ENCODE assay signal across 8 cellular contexts in genomic region chr18:57434536-57435494, GRCh38. TPM values are rescaled to one million over a fixed set of nuclear protein-coding genes. Genes with fewer than 3 reads are reported as not detected.
DNase-seq lines count a peak whose midpoint lies in the region; ATAC-seq lines count a peak whose summit lies in the region.

Gene ONECUT2 (plus strand): TSS chr18:57435374. CDS start chr18:57435717, 343 bp downstream.

- peak within 1 kb of the TSS; percentile 7 for H2AFZ ChIP-seq in mesenchymal stem cell (ENCODE audit: low read depth, low read length)

- H3K14ac ChIP-seq in mesenchymal stem cell (ENCODE audit: low read length in 2 of 2), result no peak within 1 kb of the TSS

- H4K91ac ChIP-seq in mesenchymal stem cell (ENCODE audit: low read length), result no peak within 1 kb of the TSS

- H3K4ac ChIP-seq in mesenchymal stem cell (ENCODE audit: low read depth in 1 of 2, low read length in 2 of 2), result no peak within 1 kb of the TSS

- H3K27me3 ChIP-seq in endocrine pancreas (ENCODE audit: control insufficient read depth, insufficient read depth, low read length), result peaks cover 26% of the 10 kb centered on the region
- H3K27me3 ChIP-seq in mesenchymal stem cell (ENCODE audit: control insufficient read depth in 1 of 2, insufficient read depth in 1 of 2, low read length in 2 of 2), result peaks cover 89 to 92% of the 10 kb centered on the region in 2 experiments

- H4K8ac ChIP-seq in mesenchymal stem cell (ENCODE audit: low read length), result no peak within 1 kb of the TSS

- under 1% methylated on average over 54 of the region's 69 CpGs for WGBS in mesenchymal stem cell

- no peak within 1 kb of the TSS for H2BK15ac ChIP-seq in mesenchymal stem cell (ENCODE audit: low read depth, poor library complexity, severe bottlenecking)

- H3K18ac ChIP-seq in mesenchymal stem cell (ENCODE audit: low read depth in 1 of 2, low read length in 2 of 2), result no peak within 1 kb of the TSS

- H3K4me1 ChIP-seq in endocrine pancreas (ENCODE audit: control insufficient read depth, insufficient read depth, low read length) (no peaks in the 10 kb centered on the region), mesenchymal stem cell (ENCODE audit: control insufficient read depth, insufficient read depth, low read depth, low read length) (peaks cover 43% of the 10 kb centered on the region)

- H3K4me2 ChIP-seq in mesenchymal stem cell (ENCODE audit: low read length, poor library complexity, severe bottlenecking), result peak within 1 kb of the TSS; percentile 94

- H2BK120ac ChIP-seq in mesenchymal stem cell (ENCODE audit: low read depth, low read length), result no peak within 1 kb of the TSS

- DNase-seq in NCI-H82 treated with DMSO at 0.1 percent for 48 hours (lab: John Stamatoyannopoulos, UW; ENCODE audit: unreplicated experiment), result peak; percentile 84
- DNase-seq in activated CD8-positive, alpha-beta memory T cell treated with anti-CD3 and anti-CD28 coated beads for 24 hours, result peak; percentile 77
- peak; percentile 81 for DNase-seq in mesenchymal stem cell
- peak in 2 of 3 donors; percentile 63 to 73 for DNase-seq in stimulated activated CD4-positive, alpha-beta T cell treated with anti-CD3 and anti-CD28 coated beads, TNF-alpha, amount 100 ng/mL, for 48 hours (ENCODE audit: low read depth in 3 of 3)

- H3K9ac ChIP-seq in endocrine pancreas (ENCODE audit: control insufficient read depth, insufficient read depth, low read length) (peak within 1 kb of the TSS; percentile 47), mesenchymal stem cell (ENCODE audit: low read length) (no peak within 1 kb of the TSS)

- H3K4me3 ChIP-seq in endocrine pancreas (ENCODE audit: control insufficient read depth, insufficient read depth, low read length) (peak within 1 kb of the TSS; percentile 65), mesenchymal stem cell (ENCODE audit: insufficient read depth in 1 of 2, low read depth in 1 of 2, low read length in 2 of 2) (peak within 1 kb of the TSS; percentile 53 to 81)

- H3K23ac ChIP-seq in mesenchymal stem cell (ENCODE audit: low read length in 2 of 2), result no peak within 1 kb of the TSS

- H3K9me3 ChIP-seq in endocrine pancreas (ENCODE audit: control insufficient read depth, low read length) (no peaks in the 10 kb centered on the region), mesenchymal stem cell (ENCODE audit: control insufficient read depth, low read length) (no peaks in the 10 kb centered on the region)

- no peaks in the 10 kb centered on the region for H3K79me1 ChIP-seq in mesenchymal stem cell (replicated peaks; ENCODE audit: low read length, poor library complexity, severe bottlenecking)

- H3K27ac ChIP-seq in mesenchymal stem cell (ENCODE audit: low read length, poor library complexity, severe bottlenecking), result no peak within 1 kb of the TSS

- H3K36me3 ChIP-seq in endocrine pancreas (ENCODE audit: control insufficient read depth, insufficient read depth, low read length), result no peaks in the 10 kb centered on the region
- H3K36me3 ChIP-seq in mesenchymal stem cell (ENCODE audit: control insufficient read depth in 1 of 2, insufficient read depth in 2 of 2, low read depth in 1 of 2, low read length in 2 of 2), result peaks cover 0 to 4% of the 10 kb centered on the region in 2 experiments

- no peak within 1 kb of the TSS for H2AK5ac ChIP-seq in mesenchymal stem cell (ENCODE audit: low read length, severe bottlenecking)

- ATAC-seq in GM18498 (IDR thresholded peaks at IDR 0.05; ENCODE audit: unreplicated experiment) (peak; percentile 81), HG03521 (IDR thresholded peaks at IDR 0.05; ENCODE audit: unreplicated experiment) (peak; percentile 96), HG02840 (IDR thresholded peaks at IDR 0.05; ENCODE audit: low FRiP score, unreplicated experiment) (no peak)

- H2BK12ac ChIP-seq in mesenchymal stem cell (ENCODE audit: low read length in 2 of 2), result no peak within 1 kb of the TSS

- H2BK5ac ChIP-seq in mesenchymal stem cell (ENCODE audit: low read depth, low read length, poor library complexity, severe bottlenecking), result no peak within 1 kb of the TSS

RNA-seq across cellular contexts. Expression of gene ONECUT2, which starts in this region (rescaled TPM):
- polyA plus RNA-seq in mesenchymal stem cell (2013, experiment 1 of 2), result under 0.01 TPM
- polyA plus RNA-seq in mesenchymal stem cell (2013, experiment 2 of 2), result under 0.01 TPM
